In the genomic region with DNA sequence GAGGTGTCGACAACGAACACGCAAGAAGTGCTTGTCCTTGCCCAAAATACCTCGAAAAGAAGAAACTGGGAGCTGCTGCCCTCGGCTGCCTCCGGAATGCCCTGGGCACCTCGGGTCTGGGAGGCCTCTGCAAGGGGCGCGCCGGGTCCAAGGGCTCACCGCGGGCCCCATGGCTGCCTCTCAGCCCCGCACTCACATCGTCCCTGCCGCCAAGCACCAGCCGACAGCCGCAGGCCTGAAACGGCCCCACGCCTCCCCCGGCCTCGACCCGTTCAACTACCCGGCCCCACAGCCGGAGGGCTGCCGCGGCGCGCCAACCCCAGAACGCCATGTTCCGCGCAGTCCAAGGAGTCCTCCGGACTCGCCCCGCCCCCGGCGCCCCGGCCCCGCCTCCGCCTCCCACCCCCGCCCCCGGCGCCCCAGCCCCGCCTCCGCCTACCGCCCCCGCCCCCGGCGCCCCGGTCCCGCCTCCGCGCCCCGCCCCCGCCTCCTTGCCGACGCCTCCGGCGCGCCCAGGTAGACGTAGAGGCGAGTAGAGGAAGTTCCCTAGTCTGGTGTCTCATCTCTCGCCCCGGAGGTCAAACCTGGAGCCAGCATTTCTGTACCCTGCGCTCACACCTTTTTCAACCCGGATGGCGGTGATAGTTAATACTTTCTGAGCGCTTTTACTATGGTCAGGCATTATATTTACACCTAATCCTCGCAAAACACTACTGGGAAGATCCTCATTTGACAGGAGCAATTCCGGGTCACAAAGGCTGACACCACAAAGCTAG, we compare ENCODE assay signal across 1 cellular context.
TF ChIP-seq lines count a peak whose summit lies in the region.

TSS of gene SIRT3 (minus strand) at position 345 of the 776 bp plus-strand sequence. CDS start at position 331, 14 bp downstream.

TF ChIP-seq in HepG2, 621 proteins besides CTCF, POLR2A, EP300 and RAD21 (continued from another document and continues in another):
- TF ChIP-seq, protein P1, sequence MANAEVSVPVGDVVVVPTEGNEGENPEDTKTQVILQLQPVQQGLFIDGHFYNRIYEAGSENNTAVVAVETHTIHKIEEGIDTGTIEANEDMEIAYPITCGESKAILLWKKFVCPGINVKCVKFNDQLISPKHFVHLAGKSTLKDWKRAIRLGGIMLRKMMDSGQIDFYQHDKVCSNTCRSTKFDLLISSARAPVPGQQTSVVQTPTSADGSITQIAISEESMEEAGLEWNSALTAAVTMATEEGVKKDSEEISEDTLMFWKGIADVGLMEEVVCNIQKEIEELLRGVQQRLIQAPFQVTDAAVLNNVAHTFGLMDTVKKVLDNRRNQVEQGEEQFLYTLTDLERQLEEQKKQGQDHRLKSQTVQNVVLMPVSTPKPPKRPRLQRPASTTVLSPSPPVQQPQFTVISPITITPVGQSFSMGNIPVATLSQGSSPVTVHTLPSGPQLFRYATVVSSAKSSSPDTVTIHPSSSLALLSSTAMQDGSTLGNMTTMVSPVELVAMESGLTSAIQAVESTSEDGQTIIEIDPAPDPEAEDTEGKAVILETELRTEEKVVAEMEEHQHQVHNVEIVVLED (CRISPR knock-in tag; IDR thresholded peaks at IDR 0.05; ENCODE audit: borderline replicate concordance), result no peak
- TF ChIP-seq ZNF530 (CRISPR knock-in tag; IDR thresholded peaks at IDR 0.05; ENCODE audit: low read depth), result no peak
- TF ChIP-seq ZNF790 (CRISPR knock-in tag; IDR thresholded peaks at IDR 0.05; ENCODE audit: borderline replicate concordance), result 0 out of 2 replicates have a peak, but pooled peaks have one; percentile 47
- TF ChIP-seq ZBTB34 (CRISPR knock-in tag; IDR thresholded peaks at IDR 0.05), result no peak
- TF ChIP-seq ZNF121 (CRISPR knock-in tag; IDR thresholded peaks at IDR 0.05), result no peak
- TF ChIP-seq GABPB1 (CRISPR knock-in tag; IDR thresholded peaks at IDR 0.05), result no peak
- TF ChIP-seq DMAP1 (CRISPR knock-in tag; IDR thresholded peaks at IDR 0.05), result peak; percentile 71; the same call in 1 of the 2 replicates
- TF ChIP-seq, protein P2, sequence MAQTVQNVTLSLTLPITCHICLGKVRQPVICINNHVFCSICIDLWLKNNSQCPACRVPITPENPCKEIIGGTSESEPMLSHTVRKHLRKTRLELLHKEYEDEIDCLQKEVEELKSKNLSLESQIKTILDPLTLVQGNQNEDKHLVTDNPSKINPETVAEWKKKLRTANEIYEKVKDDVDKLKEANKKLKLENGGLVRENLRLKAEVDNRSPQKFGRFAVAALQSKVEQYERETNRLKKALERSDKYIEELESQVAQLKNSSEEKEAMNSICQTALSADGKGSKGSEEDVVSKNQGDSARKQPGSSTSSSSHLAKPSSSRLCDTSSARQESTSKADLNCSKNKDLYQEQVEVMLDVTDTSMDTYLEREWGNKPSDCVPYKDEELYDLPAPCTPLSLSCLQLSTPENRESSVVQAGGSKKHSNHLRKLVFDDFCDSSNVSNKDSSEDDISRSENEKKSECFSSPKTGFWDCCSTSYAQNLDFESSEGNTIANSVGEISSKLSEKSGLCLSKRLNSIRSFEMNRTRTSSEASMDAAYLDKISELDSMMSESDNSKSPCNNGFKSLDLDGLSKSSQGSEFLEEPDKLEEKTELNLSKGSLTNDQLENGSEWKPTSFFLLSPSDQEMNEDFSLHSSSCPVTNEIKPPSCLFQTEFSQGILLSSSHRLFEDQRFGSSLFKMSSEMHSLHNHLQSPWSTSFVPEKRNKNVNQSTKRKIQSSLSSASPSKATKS (CRISPR knock-in tag; IDR thresholded peaks at IDR 0.05), result no peak
- TF ChIP-seq TBL1XR1 (IDR thresholded peaks at IDR 0.05; ENCODE audit: borderline replicate concordance, low read length, partially characterized antibody), result no peak
- no peak for TF ChIP-seq GLI4 (CRISPR knock-in tag; IDR thresholded peaks at IDR 0.05; ENCODE audit: borderline replicate concordance)
- TF ChIP-seq ZNF792 (CRISPR knock-in tag; IDR thresholded peaks at IDR 0.05), result no peak; the same call in 1 of the 2 replicates
- TF ChIP-seq, protein P3, sequence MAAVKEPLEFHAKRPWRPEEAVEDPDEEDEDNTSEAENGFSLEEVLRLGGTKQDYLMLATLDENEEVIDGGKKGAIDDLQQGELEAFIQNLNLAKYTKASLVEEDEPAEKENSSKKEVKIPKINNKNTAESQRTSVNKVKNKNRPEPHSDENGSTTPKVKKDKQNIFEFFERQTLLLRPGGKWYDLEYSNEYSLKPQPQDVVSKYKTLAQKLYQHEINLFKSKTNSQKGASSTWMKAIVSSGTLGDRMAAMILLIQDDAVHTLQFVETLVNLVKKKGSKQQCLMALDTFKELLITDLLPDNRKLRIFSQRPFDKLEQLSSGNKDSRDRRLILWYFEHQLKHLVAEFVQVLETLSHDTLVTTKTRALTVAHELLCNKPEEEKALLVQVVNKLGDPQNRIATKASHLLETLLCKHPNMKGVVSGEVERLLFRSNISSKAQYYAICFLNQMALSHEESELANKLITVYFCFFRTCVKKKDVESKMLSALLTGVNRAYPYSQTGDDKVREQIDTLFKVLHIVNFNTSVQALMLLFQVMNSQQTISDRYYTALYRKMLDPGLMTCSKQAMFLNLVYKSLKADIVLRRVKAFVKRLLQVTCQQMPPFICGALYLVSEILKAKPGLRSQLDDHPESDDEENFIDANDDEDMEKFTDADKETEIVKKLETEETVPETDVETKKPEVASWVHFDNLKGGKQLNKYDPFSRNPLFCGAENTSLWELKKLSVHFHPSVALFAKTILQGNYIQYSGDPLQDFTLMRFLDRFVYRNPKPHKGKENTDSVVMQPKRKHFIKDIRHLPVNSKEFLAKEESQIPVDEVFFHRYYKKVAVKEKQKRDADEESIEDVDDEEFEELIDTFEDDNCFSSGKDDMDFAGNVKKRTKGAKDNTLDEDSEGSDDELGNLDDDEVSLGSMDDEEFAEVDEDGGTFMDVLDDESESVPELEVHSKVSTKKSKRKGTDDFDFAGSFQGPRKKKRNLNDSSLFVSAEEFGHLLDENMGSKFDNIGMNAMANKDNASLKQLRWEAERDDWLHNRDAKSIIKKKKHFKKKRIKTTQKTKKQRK (IDR thresholded peaks at IDR 0.05; ENCODE audit: low read length), result no peak
- TF ChIP-seq AGO1 (IDR thresholded peaks at IDR 0.05; ENCODE audit: low read depth, low read length, poor library complexity, severe bottlenecking), result no peak
- TF ChIP-seq, protein P4, sequence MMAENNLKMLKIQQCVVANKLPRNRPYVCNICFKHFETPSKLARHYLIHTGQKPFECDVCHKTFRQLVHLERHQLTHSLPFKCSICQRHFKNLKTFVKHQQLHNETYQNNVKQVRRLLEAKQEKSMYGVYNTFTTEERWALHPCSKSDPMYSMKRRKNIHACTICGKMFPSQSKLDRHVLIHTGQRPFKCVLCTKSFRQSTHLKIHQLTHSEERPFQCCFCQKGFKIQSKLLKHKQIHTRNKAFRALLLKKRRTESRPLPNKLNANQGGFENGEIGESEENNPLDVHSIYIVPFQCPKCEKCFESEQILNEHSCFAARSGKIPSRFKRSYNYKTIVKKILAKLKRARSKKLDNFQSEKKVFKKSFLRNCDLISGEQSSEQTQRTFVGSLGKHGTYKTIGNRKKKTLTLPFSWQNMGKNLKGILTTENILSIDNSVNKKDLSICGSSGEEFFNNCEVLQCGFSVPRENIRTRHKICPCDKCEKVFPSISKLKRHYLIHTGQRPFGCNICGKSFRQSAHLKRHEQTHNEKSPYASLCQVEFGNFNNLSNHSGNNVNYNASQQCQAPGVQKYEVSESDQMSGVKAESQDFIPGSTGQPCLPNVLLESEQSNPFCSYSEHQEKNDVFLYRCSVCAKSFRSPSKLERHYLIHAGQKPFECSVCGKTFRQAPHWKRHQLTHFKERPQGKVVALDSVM (CRISPR knock-in tag; IDR thresholded peaks at IDR 0.05), result peak; percentile 16; the same call in 1 of the 2 replicates
- no peak for TF ChIP-seq CEBPG (CRISPR knock-in tag; IDR thresholded peaks at IDR 0.05)
- TF ChIP-seq RXRB (CRISPR knock-in tag; IDR thresholded peaks at IDR 0.05; ENCODE audit: borderline replicate concordance), result no peak
- 0 out of 2 replicates have a peak, but pooled peaks have one; percentile 36 for TF ChIP-seq ZSCAN12 (CRISPR knock-in tag; IDR thresholded peaks at IDR 0.05)
- no peak for TF ChIP-seq DBP (CRISPR knock-in tag; IDR thresholded peaks at IDR 0.05; ENCODE audit: not compliant biosample characterization)
- TF ChIP-seq ZSCAN20 (CRISPR knock-in tag; IDR thresholded peaks at IDR 0.05; ENCODE audit: borderline replicate concordance), result no peak
- no peak for TF ChIP-seq TFAP4 (IDR thresholded peaks at IDR 0.05; ENCODE audit: borderline replicate concordance, low read depth)
- no peak; the same call in 1 of the 2 replicates for TF ChIP-seq ZNF20 (CRISPR knock-in tag; IDR thresholded peaks at IDR 0.05)
- no peak for TF ChIP-seq YEATS2 (CRISPR knock-in tag; IDR thresholded peaks at IDR 0.05; ENCODE audit: borderline replicate concordance)
- no peak for TF ChIP-seq ARID2 (CRISPR knock-in tag; IDR thresholded peaks at IDR 0.05; ENCODE audit: borderline replicate concordance)
- TF ChIP-seq, protein P5, sequence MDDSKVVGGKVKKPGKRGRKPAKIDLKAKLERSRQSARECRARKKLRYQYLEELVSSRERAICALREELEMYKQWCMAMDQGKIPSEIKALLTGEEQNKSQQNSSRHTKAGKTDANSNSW (CRISPR knock-in tag; IDR thresholded peaks at IDR 0.05; ENCODE audit: borderline replicate concordance), result no peak
- TF ChIP-seq SRF (IDR thresholded peaks at IDR 0.05; ENCODE audit: low read depth, low read length), result no peak
- TF ChIP-seq MED8 (CRISPR knock-in tag; IDR thresholded peaks at IDR 0.05; ENCODE audit: insufficient replicate concordance), result peak; percentile 19
- no peak for TF ChIP-seq HNRNPH1 (optimal IDR thresholded peaks at IDR 0.05; ENCODE audit: low read depth, low read length)
- TF ChIP-seq HBP1 (CRISPR knock-in tag; IDR thresholded peaks at IDR 0.05; ENCODE audit: low read depth), result no peak
- TF ChIP-seq NONO (IDR thresholded peaks at IDR 0.05), result no peak
- TF ChIP-seq NONO (CRISPR knock-in tag; conservative IDR thresholded peaks at IDR 0.05), result no peak
- TF ChIP-seq, protein P6, sequence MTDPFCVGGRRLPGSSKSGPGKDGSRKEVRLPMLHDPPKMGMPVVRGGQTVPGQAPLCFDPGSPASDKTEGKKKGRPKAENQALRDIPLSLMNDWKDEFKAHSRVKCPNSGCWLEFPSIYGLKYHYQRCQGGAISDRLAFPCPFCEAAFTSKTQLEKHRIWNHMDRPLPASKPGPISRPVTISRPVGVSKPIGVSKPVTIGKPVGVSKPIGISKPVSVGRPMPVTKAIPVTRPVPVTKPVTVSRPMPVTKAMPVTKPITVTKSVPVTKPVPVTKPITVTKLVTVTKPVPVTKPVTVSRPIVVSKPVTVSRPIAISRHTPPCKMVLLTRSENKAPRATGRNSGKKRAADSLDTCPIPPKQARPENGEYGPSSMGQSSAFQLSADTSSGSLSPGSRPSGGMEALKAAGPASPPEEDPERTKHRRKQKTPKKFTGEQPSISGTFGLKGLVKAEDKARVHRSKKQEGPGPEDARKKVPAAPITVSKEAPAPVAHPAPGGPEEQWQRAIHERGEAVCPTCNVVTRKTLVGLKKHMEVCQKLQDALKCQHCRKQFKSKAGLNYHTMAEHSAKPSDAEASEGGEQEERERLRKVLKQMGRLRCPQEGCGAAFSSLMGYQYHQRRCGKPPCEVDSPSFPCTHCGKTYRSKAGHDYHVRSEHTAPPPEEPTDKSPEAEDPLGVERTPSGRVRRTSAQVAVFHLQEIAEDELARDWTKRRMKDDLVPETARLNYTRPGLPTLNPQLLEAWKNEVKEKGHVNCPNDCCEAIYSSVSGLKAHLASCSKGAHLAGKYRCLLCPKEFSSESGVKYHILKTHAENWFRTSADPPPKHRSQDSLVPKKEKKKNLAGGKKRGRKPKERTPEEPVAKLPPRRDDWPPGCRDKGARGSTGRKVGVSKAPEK (CRISPR knock-in tag; IDR thresholded peaks at IDR 0.05; ENCODE audit: borderline replicate concordance), result no peak
- TF ChIP-seq ZNF343 (CRISPR knock-in tag; IDR thresholded peaks at IDR 0.05), result 0 out of 2 replicates have a peak, but pooled peaks have one; percentile 50
- peak; percentile 28 for TF ChIP-seq TEAD3 (CRISPR knock-in tag; optimal IDR thresholded peaks at IDR 0.05; ENCODE audit: borderline replicate concordance)
- TF ChIP-seq, protein P7, sequence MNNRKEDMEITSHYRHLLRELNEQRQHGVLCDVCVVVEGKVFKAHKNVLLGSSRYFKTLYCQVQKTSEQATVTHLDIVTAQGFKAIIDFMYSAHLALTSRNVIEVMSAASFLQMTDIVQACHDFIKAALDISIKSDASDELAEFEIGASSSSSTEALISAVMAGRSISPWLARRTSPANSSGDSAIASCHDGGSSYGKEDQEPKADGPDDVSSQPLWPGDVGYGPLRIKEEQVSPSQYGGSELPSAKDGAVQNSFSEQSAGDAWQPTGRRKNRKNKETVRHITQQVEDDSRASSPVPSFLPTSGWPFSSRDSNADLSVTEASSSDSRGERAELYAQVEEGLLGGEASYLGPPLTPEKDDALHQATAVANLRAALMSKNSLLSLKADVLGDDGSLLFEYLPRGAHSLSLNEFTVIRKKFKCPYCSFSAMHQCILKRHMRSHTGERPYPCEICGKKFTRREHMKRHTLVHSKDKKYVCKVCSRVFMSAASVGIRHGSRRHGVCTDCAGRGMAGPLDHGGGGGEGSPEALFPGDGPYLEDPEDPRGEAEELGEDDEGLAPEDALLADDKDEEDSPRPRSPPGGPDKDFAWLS (CRISPR knock-in tag; IDR thresholded peaks at IDR 0.05; ENCODE audit: borderline replicate concordance), result no peak
- TF ChIP-seq ZFAT (CRISPR knock-in tag; conservative IDR thresholded peaks at IDR 0.05), result no peak
